In genomic region chr21:41195311-41195710, GRCh38 we compare ENCODE assay signal across 19 cellular contexts.
"Had no signal": no experiment of that assay in that cellular context is flagged by ENCODE, and none has a peak within 500 bp of the region (broad histone marks: within the 10 kb centered on the region; RNA-seq: fewer than 3 reads in every experiment).

No MANE protein-coding gene starts in this region.

- H3K79me2 ChIP-seq: hepatocyte had no signal

- ATAC-seq: activated CD8-positive, alpha-beta T cell treated with anti-CD3 and anti-CD28 coated beads for 36 hours; activated naive CD8-positive, alpha-beta T cell treated with anti-CD3 and anti-CD28 coated beads, Interleukin-2, amount 50 U/mL, for 24 hours; activated T-cell treated with anti-CD3 and anti-CD28 coated beads, Interleukin-2, amount 50 U/mL, for 4 hours; left lobe of liver had no signal

- DNase-seq: activated CD4-positive, alpha-beta T cell treated with anti-CD3 and anti-CD28 coated beads, Interleukin-2, amount 10 ng/mL, durations not matched to agents 24 days and 14 days; activated CD8-positive, alpha-beta T cell treated with anti-CD3 and anti-CD28 coated beads for 36 hours; activated effector memory CD4-positive, alpha-beta T cell treated with Interleukin-2 at 50 U/mL for 16 hours; activated naive CD4-positive, alpha-beta T cell treated with anti-CD3 and anti-CD28 coated beads, Interleukin-2, amount 10 ng/mL, durations not matched to agents 7 days and 5 days; activated naive CD8-positive, alpha-beta T cell treated with anti-CD3 and anti-CD28 coated beads, Interleukin-2, amount 50 U/mL, for 24 hours; activated T-cell treated with anti-CD3 and anti-CD28 coated beads, Interleukin-2, amount 50 U/mL, for 4 hours; anterior cingulate cortex; brain microvascular endothelial cell; effector CD8-positive, alpha-beta T cell; foreskin fibroblast; midbrain; stimulated activated CD4-positive, alpha-beta T cell treated with anti-CD3 and anti-CD28 coated beads, Interleukin-2, amount 100 ng/mL, for 24 hours; T1000; transverse colon had no signal

- H3K9me3 ChIP-seq: suprapubic skin, transverse colon, vagina had no signal

- H3K36me3 ChIP-seq: brain microvascular endothelial cell, suprapubic skin, transverse colon, vagina had no signal

- H3K27ac ChIP-seq: brain microvascular endothelial cell, hepatocyte, suprapubic skin, transverse colon, vagina had no signal

- H3K4me2 ChIP-seq: hepatocyte had no signal

- H3K4me3 ChIP-seq: hepatocyte, lung, suprapubic skin, transverse colon, vagina had no signal

- H3K4me1 ChIP-seq: suprapubic skin had no signal

- H3K27me3 ChIP-seq: brain microvascular endothelial cell, hepatocyte, suprapubic skin, transverse colon, vagina had no signal

- H2AFZ ChIP-seq: hepatocyte had no signal
